16 cellular contexts compared by ENCODE assay signal in genomic region chr12:126967152-126967551, GRCh38.
DNase-seq lines count a peak whose midpoint lies in the region; ATAC-seq and TF ChIP-seq lines count a peak whose summit lies in the region.
"Had no signal": no experiment of that assay in that cellular context is flagged by ENCODE, and none has a peak within 500 bp of the region (broad histone marks: within the 10 kb centered on the region; RNA-seq: fewer than 3 reads in every experiment).

No MANE protein-coding gene starts in this region.

- no peak overlapping the region for H3K27ac Mint-ChIP-seq in CD4-positive, alpha-beta memory T cell
- H3K27ac Mint-ChIP-seq in activated CD4-positive, alpha-beta memory T cell treated with anti-CD3 and anti-CD28 coated beads, Interleukin-2, amount 10 ng/mL, durations not matched to agents 7 days and 5 days = no peak overlapping the region
- H3K27ac Mint-ChIP-seq: CD14-positive monocyte; CD4-positive, alpha-beta T cell; GM23338; H9 had no signal

- peaks cover 0 to 5% (median 2%) of the 10 kb centered on the region in 8 donors for H3K9me3 Mint-ChIP-seq in CD4-positive, alpha-beta memory T cell
- H3K9me3 Mint-ChIP-seq in activated CD4-positive, alpha-beta memory T cell treated with anti-CD3 and anti-CD28 coated beads, Interleukin-2, amount 10 ng/mL, durations not matched to agents 7 days and 5 days = no peaks in the 10 kb centered on the region
- H3K9me3 Mint-ChIP-seq: CD4-positive, alpha-beta T cell; H9 had no signal

- no peak overlapping the region for H3K4me2 ChIP-seq in DND-41 (ENCODE audit: insufficient read depth, low read length)
- peak overlapping the region; percentile 78 for H3K4me2 ChIP-seq in Loucy (ENCODE audit: low read depth, low read length, poor library complexity, severe bottlenecking)
- H3K4me2 ChIP-seq: GM23338 had no signal

- no peak overlapping the region for H3K4me3 Mint-ChIP-seq in CD4-positive, alpha-beta memory T cell
- H3K4me3 Mint-ChIP-seq in activated CD4-positive, alpha-beta memory T cell treated with anti-CD3 and anti-CD28 coated beads, Interleukin-2, amount 10 ng/mL, durations not matched to agents 7 days and 5 days = no peak overlapping the region
- H3K4me3 Mint-ChIP-seq: CD14-positive monocyte; CD4-positive, alpha-beta T cell; GM23338; H9 had no signal

- peaks cover 0 to 2% of the 10 kb centered on the region in 2 donors for H3K27me3 Mint-ChIP-seq in CD4-positive, alpha-beta memory T cell
- no peaks in the 10 kb centered on the region for H3K27me3 Mint-ChIP-seq in activated CD4-positive, alpha-beta memory T cell treated with anti-CD3 and anti-CD28 coated beads, Interleukin-2, amount 10 ng/mL, durations not matched to agents 7 days and 5 days
- H3K27me3 Mint-ChIP-seq: CD4-positive, alpha-beta T cell had no signal

- no peak overlapping the region for H3K4me3 ChIP-seq in DND-41 (ENCODE audit: low read depth in 1 of 2, low read length in 2 of 2)
- H3K4me3 ChIP-seq in Loucy (ENCODE audit: low read length, poor library complexity, severe bottlenecking) = peak overlapping the region; percentile 73
- H3K4me3 ChIP-seq in CD4-positive, alpha-beta memory T cell (ENCODE audit: low read length in 2 of 2) = no peak overlapping the region
- H3K4me3 ChIP-seq: GM12878, GM23338 had no signal

- H3K9me3 ChIP-seq in DND-41 (ENCODE audit: insufficient read depth, low read length, severe bottlenecking) (no peaks in the 10 kb centered on the region), Loucy (ENCODE audit: insufficient read depth, low read depth, low read length) (no peaks in the 10 kb centered on the region)
- H3K9me3 ChIP-seq in CD4-positive, alpha-beta memory T cell (ENCODE audit: control insufficient read depth in 1 of 2, low read length in 2 of 2) = no peaks in the 10 kb centered on the region

- intact Hi-C loops in left colon (cut with DNase I, micrococcal nuclease) = no loop called here
- intact Hi-C loops in CD4-positive, alpha-beta memory T cell (cut with micrococcal nuclease) = no loop called here

- no peaks in the 10 kb centered on the region for H3K9me2 ChIP-seq in Loucy (replicated peaks; ENCODE audit: low read depth, low read length)

- H3K36me3 ChIP-seq in DND-41 (ENCODE audit: insufficient read depth, low read length) (no peaks in the 10 kb centered on the region), Loucy (ENCODE audit: insufficient read depth, low read length) (no peaks in the 10 kb centered on the region)
- H3K36me3 ChIP-seq in CD4-positive, alpha-beta memory T cell (ENCODE audit: insufficient read depth, low read length) = no peaks in the 10 kb centered on the region

- ATAC-seq in DND-41 (ENCODE audit: insufficient read depth, low read depth) (0 out of 3 replicates have a peak, but pooled peaks have one; percentile 33), left colon (peak; percentile 85)
- ATAC-seq: GM12878, GM23338, HCT116 had no signal

- H4K20me1 ChIP-seq in DND-41 (ENCODE audit: insufficient read depth, low read length) (no peaks in the 10 kb centered on the region), Loucy (ENCODE audit: insufficient read depth, low read length, poor library complexity, severe bottlenecking) (no peaks in the 10 kb centered on the region)

- H3K4me1 Mint-ChIP-seq in CD4-positive, alpha-beta memory T cell = no peaks in the 10 kb centered on the region
- H3K4me1 Mint-ChIP-seq in activated CD4-positive, alpha-beta memory T cell treated with anti-CD3 and anti-CD28 coated beads, Interleukin-2, amount 10 ng/mL, durations not matched to agents 7 days and 5 days = no peaks in the 10 kb centered on the region
- H3K4me1 Mint-ChIP-seq: CD14-positive monocyte, GM23338 had no signal

- DNase-seq in DND-41 (no peak), left colon (no peak), RWPE1 (ENCODE audit: low spot score) (no peak)
- no peak for DNase-seq in CD4-positive, alpha-beta memory T cell
- no peak for DNase-seq in activated CD4-positive, alpha-beta memory T cell treated with anti-CD3 and anti-CD28 coated beads, Interleukin-2, amount 10 ng/mL, durations not matched to agents 7 days and 5 days
- DNase-seq: CD4-positive, alpha-beta T cell; COR-L47; DMS153; EL; GDM1; H9 had no signal

- peaks cover 11% of the 10 kb centered on the region; the same call in 1 of the 2 replicates for H3F3A ChIP-seq in Loucy (ENCODE audit: low read depth)

- POLR2A ChIA-PET in CD4-positive, alpha-beta memory T cell (lab: Charles Lee; ENCODE audit: partially characterized antibody) = no interaction called here
- POLR2A ChIA-PET in activated CD4-positive, alpha-beta memory T cell treated with anti-CD3 and anti-CD28 coated beads, Interleukin-2, amount 10 ng/mL, durations not matched to agents 7 days and 5 days (lab: Charles Lee) = no interaction called here
- POLR2A ChIA-PET in RWPE1 (lab: Yijun Ruan, JAX; ENCODE audit: low non-redundant PET) = interaction anchor here (0.7 kb wide), 1 partner anchor 1690 kb away, joined by 4 read pairs; no protein-coding TSS in a partner anchor

- CTCF ChIA-PET in CD4-positive, alpha-beta memory T cell (lab: Charles Lee; ENCODE audit: partially characterized antibody) = no interaction called here
- CTCF ChIA-PET in activated CD4-positive, alpha-beta memory T cell treated with anti-CD3 and anti-CD28 coated beads, Interleukin-2, amount 10 ng/mL, durations not matched to agents 7 days and 5 days (lab: Charles Lee) = no interaction called here
- CTCF ChIA-PET in RWPE1 (lab: Yijun Ruan, JAX) = interaction anchor here (0.7 to 1.2 kb wide), 2 partner anchors 414 to 491 kb away, joined by 3 to 4 read pairs; no protein-coding TSS in a partner anchor

- no peaks in the 10 kb centered on the region for H3K79me2 ChIP-seq in DND-41 (ENCODE audit: insufficient read depth, low read length)
- peaks cover 37% of the 10 kb centered on the region for H3K79me2 ChIP-seq in Loucy (ENCODE audit: insufficient read depth, low read length)

- no peaks in the 10 kb centered on the region for H3K27me3 ChIP-seq in DND-41 (ENCODE audit: insufficient read depth, low read length, poor library complexity)
- H3K27me3 ChIP-seq in Loucy (ENCODE audit: insufficient read depth, low read length, poor library complexity, severe bottlenecking) = no peaks in the 10 kb centered on the region
- H3K27me3 ChIP-seq in CD4-positive, alpha-beta memory T cell (ENCODE audit: insufficient read depth, low read length) = no peaks in the 10 kb centered on the region

- no peak for TF ChIP-seq CTCF in DND-41 (IDR thresholded peaks at IDR 0.05; ENCODE audit: borderline replicate concordance, extremely low read depth, low read length, poor library complexity, severe bottlenecking)
- TF ChIP-seq CTCF in Loucy (conservative IDR thresholded peaks at IDR 0.05; ENCODE audit: low read length) = no peak
- TF ChIP-seq CTCF in RWPE1 (conservative IDR thresholded peaks at IDR 0.05; ENCODE audit: low read depth) = no peak

- H3K9ac ChIP-seq in DND-41 (ENCODE audit: low read depth, low read length) (no peak overlapping the region), Loucy (ENCODE audit: low read depth, low read length, poor library complexity, severe bottlenecking) (peak overlapping the region; percentile 87)

- H3K36me3 Mint-ChIP-seq in CD4-positive, alpha-beta memory T cell = no peaks in the 10 kb centered on the region
- no peaks in the 10 kb centered on the region for H3K36me3 Mint-ChIP-seq in activated CD4-positive, alpha-beta memory T cell treated with anti-CD3 and anti-CD28 coated beads, Interleukin-2, amount 10 ng/mL, durations not matched to agents 7 days and 5 days (ENCODE audit: low read depth)
- H3K36me3 Mint-ChIP-seq: CD14-positive monocyte had no signal

- H3K27ac ChIP-seq in DND-41 (ENCODE audit: low read length) (no peak overlapping the region), RWPE1 (no peak overlapping the region)
- no peak overlapping the region for H3K27ac ChIP-seq in CD4-positive, alpha-beta memory T cell (ENCODE audit: low read depth, low read length)

- H3K4me1 ChIP-seq in DND-41 (ENCODE audit: insufficient read depth, low read length) (no peaks in the 10 kb centered on the region), Loucy (ENCODE audit: insufficient read depth, low read length, poor library complexity, severe bottlenecking) (peaks cover 53% of the 10 kb centered on the region)
- H3K4me1 ChIP-seq in CD4-positive, alpha-beta memory T cell (ENCODE audit: insufficient read depth, low read length) = no peaks in the 10 kb centered on the region

- H2AFZ ChIP-seq in DND-41 (ENCODE audit: low read depth, low read length) = no peak overlapping the region
- no peak overlapping the region for H2AFZ ChIP-seq in Loucy (ENCODE audit: low read length)
- H2AFZ ChIP-seq: GM23338 had no signal
